ENCODE assay signal across 25 cellular contexts in the genomic region with DNA sequence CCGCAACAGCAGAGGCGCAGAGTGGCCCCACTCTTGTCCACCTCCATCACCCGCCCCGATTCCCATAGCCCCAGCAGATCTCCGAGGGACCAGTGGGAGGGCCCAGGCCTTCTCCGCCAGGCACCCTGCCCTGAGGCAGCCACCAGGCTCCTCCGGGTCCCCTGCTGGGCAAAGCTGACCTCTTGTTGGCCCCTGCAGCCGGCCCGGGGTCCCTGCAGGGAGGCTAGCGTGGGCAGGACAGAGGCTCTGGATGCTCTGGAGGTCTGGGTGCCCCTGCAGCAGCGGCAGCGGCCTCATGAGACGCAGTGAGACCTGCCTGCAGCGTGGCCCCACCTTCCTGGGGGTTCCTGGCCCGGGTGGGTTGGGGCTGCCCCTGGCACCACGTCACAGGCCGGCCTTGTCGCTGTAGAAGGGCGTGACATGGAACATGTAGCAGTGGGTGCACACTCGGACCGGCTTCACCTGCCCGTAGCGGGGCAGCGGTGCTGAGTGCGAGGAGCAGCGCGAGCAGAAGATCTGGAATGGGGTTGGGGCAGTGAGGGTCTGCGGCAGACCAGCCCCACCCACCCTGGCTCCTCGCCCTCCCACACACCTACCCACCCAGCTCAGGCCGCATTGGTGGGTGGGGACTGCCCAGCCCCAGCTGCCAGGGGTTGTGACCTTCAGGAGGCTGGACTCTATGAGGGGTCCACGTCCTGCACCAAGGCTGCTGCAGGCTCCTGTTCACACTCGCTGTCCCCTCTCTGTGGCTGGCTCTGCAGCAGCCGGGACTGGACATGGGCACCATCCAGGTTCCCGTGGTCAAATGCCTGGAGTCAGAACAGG.
"Had no signal": no experiment of that assay in that cellular context is flagged by ENCODE, and none has a peak within 500 bp of the region (broad histone marks: within the 10 kb centered on the region; RNA-seq: fewer than 3 reads in every experiment).

No MANE protein-coding gene starts in this region.

- H3K4me3 ChIP-seq: adrenal gland, ascending aorta, cardiac muscle cell, coronary artery, ovary, skin epidermis, stomach, tibial artery had no signal

- H3K9me3 ChIP-seq: adrenal gland, ascending aorta, ovary, stomach, tibial artery had no signal

- H3K27me3 ChIP-seq: adrenal gland, ascending aorta, cardiac muscle cell, ovary, stomach, tibial artery had no signal

- H3K27ac ChIP-seq: adrenal gland, ascending aorta, cardiac muscle cell, coronary artery, ovary, skin epidermis, stomach, tibial artery had no signal

- ATAC-seq: esophagus mucosa; stimulated activated effector memory CD8-positive, alpha-beta T cell treated with anti-CD3 and anti-CD28 coated beads, Interleukin-12 subunit alpha, Interleukin-12 subunit beta, amount 100 ng/mL, for 72 hours; T-helper 17 cell had no signal

- DNase-seq: activated CD4-positive, alpha-beta memory T cell treated with anti-CD3 and anti-CD28 coated beads for 36 hours; activated CD4-positive, alpha-beta T cell treated with anti-CD3 and anti-CD28 coated beads, Interleukin-2, amount 10 ng/mL, durations not matched to agents 24 days and 14 days; activated CD4-positive, CD25-positive, alpha-beta regulatory T cell treated with anti-CD3 and anti-CD28 coated beads, Interleukin-2, amount 50 U/mL, for 72 hours; activated CD8-positive, alpha-beta memory T cell treated with anti-CD3 and anti-CD28 coated beads, Interleukin-2, amount 50 U/mL, for 4 hours; activated effector memory CD4-positive, alpha-beta T cell treated with anti-CD3 and anti-CD28 coated beads, Interleukin-2, amount 50 U/mL, for 16 hours; activated naive CD4-positive, alpha-beta T cell treated with anti-CD3 and anti-CD28 coated beads for 36 hours; activated naive CD8-positive, alpha-beta T cell treated with anti-CD3 and anti-CD28 coated beads for 36 hours; activated T-cell treated with anti-CD3 and anti-CD28 coated beads, Interleukin-2, amount 50 U/mL, for 1 hour; foreskin fibroblast; mammary epithelial cell; naive B cell; nephron progenitor cell; retina; stimulated activated CD4-positive, alpha-beta T cell treated with anti-CD3 and anti-CD28 coated beads, Interleukin-4, amount 100 ng/mL, for 24 hours; stomach; T-helper 17 cell; tibial artery had no signal

- H3K36me3 ChIP-seq: adrenal gland, ascending aorta, cardiac muscle cell, ovary had no signal
